Comparison of ENCODE assay signal across 28 cellular contexts in the genomic region with DNA sequence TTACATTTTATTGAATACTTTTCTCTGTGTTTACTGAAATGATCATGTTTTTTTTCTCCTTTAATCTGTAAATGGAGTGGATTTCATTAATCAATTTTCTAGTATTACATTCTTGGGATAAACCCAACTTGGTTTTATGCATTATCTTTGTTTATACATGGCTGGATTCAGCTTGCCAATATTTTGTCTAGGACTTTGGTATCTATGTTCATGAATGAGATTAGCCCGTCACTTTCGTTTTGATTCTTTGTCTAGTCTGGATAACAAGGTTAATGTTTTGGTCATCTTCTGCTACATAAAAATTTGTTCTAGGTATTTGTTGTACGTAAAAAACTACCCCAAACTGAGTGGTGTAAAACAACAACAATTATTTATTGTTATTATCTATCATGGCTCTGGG.
"Had no signal": no experiment of that assay in that cellular context is flagged by ENCODE, and none has a peak within 500 bp of the region (broad histone marks: within the 10 kb centered on the region; RNA-seq: fewer than 3 reads in every experiment).

No MANE protein-coding gene starts in this region.

- DNase-seq: natural killer cell; occipital lobe; ovary; posterior cingulate gyrus; psoas muscle; right cardiac atrium; spleen; stimulated activated CD4-positive, alpha-beta T cell treated with anti-CD3 and anti-CD28 coated beads, Interleukin-12 subunit alpha, Interleukin-12 subunit beta, amount 100 ng/mL, for 4 hours; stimulated activated CD4-positive, alpha-beta T cell treated with anti-CD3 and anti-CD28 coated beads, Interleukin-1b, Interleukin-23, amount 100 ng/mL, for 48 hours; stimulated activated CD4-positive, alpha-beta T cell treated with anti-CD3 and anti-CD28 coated beads, Interleukin-4, amount 100 ng/mL, for 1 hour; stimulated activated CD4-positive, alpha-beta T cell treated with anti-CD3 and anti-CD28 coated beads, Interleukin-4, amount 100 ng/mL, for 4 hours; stimulated activated CD8-positive, alpha-beta memory T cell treated with anti-CD3 and anti-CD28 coated beads, Interleukin-4, amount 100 ng/mL, for 48 hours; stimulated activated naive CD4-positive, alpha-beta T cell; stimulated activated naive CD8-positive, alpha-beta T cell treated with anti-CD3 and anti-CD28 coated beads, Interleukin-15, amount 100 ng/mL, for 72 hours; stimulated activated naive CD8-positive, alpha-beta T cell treated with anti-CD3 and anti-CD28 coated beads, Interleukin-15, Interleukin-2, amounts not matched to agents 100 U/mL and 50 U/mL, for 24 hours; substantia nigra; testis; tibial artery; transverse colon; upper lobe of right lung; uterus had no signal

- H3K4me1 ChIP-seq: parathyroid adenoma, psoas muscle, spleen, suprapubic skin, testis, tibial artery, transverse colon, upper lobe of right lung, uterus had no signal

- H3K4me2 ChIP-seq: neural progenitor cell, smooth muscle cell had no signal

- H2AFZ ChIP-seq: neural progenitor cell, parathyroid adenoma had no signal

- H3K27ac ChIP-seq: neural progenitor cell, ovary, parathyroid adenoma, psoas muscle, skin epidermis, spleen, suprapubic skin, testis, tibial artery, transverse colon, upper lobe of right lung, uterus had no signal

- H3K27me3 ChIP-seq: neural progenitor cell, ovary, testis, tibial artery, transverse colon, uterus had no signal

- H3K4me3 ChIP-seq: neural progenitor cell, ovary, psoas muscle, skin epidermis, smooth muscle cell, spleen, suprapubic skin, testis, tibial artery, transverse colon, upper lobe of right lung, uterus had no signal

- ATAC-seq: natural killer cell; psoas muscle; right cardiac atrium; sciatic nerve; stimulated activated memory B cell treated with anti-CD40 and anti-IgM and Interleukin-4, amounts not matched to agents 10 μg/mL and 1 μg/mL and 100 μg/mL, for 72 hours; stimulated activated naive CD8-positive, alpha-beta T cell treated with anti-CD3 and anti-CD28 coated beads, Interleukin-15, amount 100 ng/mL, for 72 hours; stimulated activated naive CD8-positive, alpha-beta T cell treated with anti-CD3 and anti-CD28 coated beads, Interleukin-15, Interleukin-2, amounts not matched to agents 100 U/mL and 50 U/mL, for 24 hours; upper lobe of right lung had no signal

- H3K79me2 ChIP-seq: parathyroid adenoma had no signal

- H3K9ac ChIP-seq: neural progenitor cell, parathyroid adenoma had no signal

- H3K9me3 ChIP-seq: ovary, psoas muscle, spleen, suprapubic skin, testis, tibial artery, transverse colon, upper lobe of right lung, uterus had no signal

- H3K36me3 ChIP-seq: neural progenitor cell, ovary, spleen, suprapubic skin, tibial artery, transverse colon, upper lobe of right lung, uterus had no signal
